In genomic region chr6:43509984-43510826, GRCh38 we compare ENCODE assay signal across 1 cellular context.
TF ChIP-seq lines count a peak whose summit lies in the region.

A gene with protein sequence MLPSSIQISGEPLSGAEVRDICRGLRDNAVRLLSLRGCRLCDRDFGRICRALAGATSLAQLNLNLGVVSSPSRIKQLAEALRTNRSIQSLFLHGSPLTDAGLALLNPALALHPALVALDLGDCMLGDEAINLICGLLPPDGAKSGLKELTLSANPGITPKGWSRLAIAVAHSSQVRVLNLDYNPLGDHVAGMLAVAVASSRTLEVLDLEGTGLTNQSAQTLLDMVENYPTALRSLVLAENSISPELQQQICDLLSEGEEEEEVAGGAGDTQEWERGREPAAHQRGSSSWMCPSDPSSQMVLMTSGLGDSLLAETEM (minus strand): TSS chr6:43510346. CDS start chr6:43509785, 561 bp downstream.

TF ChIP-seq in K562, 482 proteins besides CTCF, POLR2A, EP300 and RAD21 (continued from another document and continues in another):
- TF ChIP-seq, protein P1, sequence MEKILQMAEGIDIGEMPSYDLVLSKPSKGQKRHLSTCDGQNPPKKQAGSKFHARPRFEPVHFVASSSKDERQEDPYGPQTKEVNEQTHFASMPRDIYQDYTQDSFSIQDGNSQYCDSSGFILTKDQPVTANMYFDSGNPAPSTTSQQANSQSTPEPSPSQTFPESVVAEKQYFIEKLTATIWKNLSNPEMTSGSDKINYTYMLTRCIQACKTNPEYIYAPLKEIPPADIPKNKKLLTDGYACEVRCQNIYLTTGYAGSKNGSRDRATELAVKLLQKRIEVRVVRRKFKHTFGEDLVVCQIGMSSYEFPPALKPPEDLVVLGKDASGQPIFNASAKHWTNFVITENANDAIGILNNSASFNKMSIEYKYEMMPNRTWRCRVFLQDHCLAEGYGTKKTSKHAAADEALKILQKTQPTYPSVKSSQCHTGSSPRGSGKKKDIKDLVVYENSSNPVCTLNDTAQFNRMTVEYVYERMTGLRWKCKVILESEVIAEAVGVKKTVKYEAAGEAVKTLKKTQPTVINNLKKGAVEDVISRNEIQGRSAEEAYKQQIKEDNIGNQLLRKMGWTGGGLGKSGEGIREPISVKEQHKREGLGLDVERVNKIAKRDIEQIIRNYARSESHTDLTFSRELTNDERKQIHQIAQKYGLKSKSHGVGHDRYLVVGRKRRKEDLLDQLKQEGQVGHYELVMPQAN (IDR thresholded peaks at IDR 0.05; ENCODE audit: borderline replicate concordance): peak; percentile 59; the same call in 1 of the 2 replicates
- TF ChIP-seq CEBPG (CRISPR knock-in tag; IDR thresholded peaks at IDR 0.05) (no peak), CEBPG (tag; conservative IDR thresholded peaks at IDR 0.05 in 1 of 2, IDR thresholded peaks at IDR 0.05 in 1 of 2) (no peak), HOMEZ (CRISPR knock-in tag; IDR thresholded peaks at IDR 0.05) (no peak), SMC3 (conservative IDR thresholded peaks at IDR 0.05; ENCODE audit: insufficient read depth, low read depth, low read length) (no peak), NBN (IDR thresholded peaks at IDR 0.05; ENCODE audit: low read depth) (no peak), ZNF780A (CRISPR knock-in tag; IDR thresholded peaks at IDR 0.05) (no peak), SRSF3 (IDR thresholded peaks at IDR 0.05; ENCODE audit: insufficient read depth, low read length) (no peak), THRA (IDR thresholded peaks at IDR 0.05) (no peak), TBP (optimal IDR thresholded peaks at IDR 0.05; ENCODE audit: low read depth, low read length) (peak; percentile 19), E2F6 (IDR thresholded peaks at IDR 0.05; ENCODE audit: borderline replicate concordance in 1 of 2, extremely low read depth in 1 of 2, insufficient read depth in 1 of 2, insufficient read length in 1 of 2, low read depth in 1 of 2, low read length in 1 of 2, poor library complexity in 1 of 2, severe bottlenecking in 1 of 2) (no peak), ETS2 (tag; IDR thresholded peaks at IDR 0.05; ENCODE audit: borderline replicate concordance, poor library complexity, severe bottlenecking) (no peak), ZNF146 (CRISPR knock-in tag; IDR thresholded peaks at IDR 0.05; ENCODE audit: unreplicated experiment) (no peak), ARID3A (IDR thresholded peaks at IDR 0.05; ENCODE audit: borderline replicate concordance, low read depth, low read length) (no peak), ADNP (tag; IDR thresholded peaks at IDR 0.05) (no peak), ZZZ3 (IDR thresholded peaks at IDR 0.05) (no peak), XRCC4 (IDR thresholded peaks at IDR 0.05; ENCODE audit: extremely low read depth, insufficient read depth, insufficient read length) (no peak), ZNF311 (CRISPR knock-in tag; IDR thresholded peaks at IDR 0.05) (no peak), CBX8 (IDR thresholded peaks at IDR 0.05; ENCODE audit: borderline replicate concordance, extremely low read depth, low read depth, low read length, poor library complexity, severe bottlenecking) (no peak), MITF (IDR thresholded peaks at IDR 0.05) (no peak), ZNF174 (CRISPR knock-in tag; IDR thresholded peaks at IDR 0.05) (no peak), ZNF23 (CRISPR knock-in tag; IDR thresholded peaks at IDR 0.05) (no peak), MLX (CRISPR knock-in tag; conservative IDR thresholded peaks at IDR 0.05) (no peak), FOXA1 (IDR thresholded peaks at IDR 0.05; ENCODE audit: borderline replicate concordance) (no peak), CCNT2 (IDR thresholded peaks at IDR 0.05; ENCODE audit: borderline replicate concordance, extremely low read depth, insufficient read length, low read depth, low read length) (peak; percentile 60), ZSCAN29 (IDR thresholded peaks at IDR 0.05) (no peak), TCF7L2 (IDR thresholded peaks at IDR 0.05; ENCODE audit: low read depth, low read length) (no peak), EHMT2 (IDR thresholded peaks at IDR 0.05) (no peak), SUPT5H (IDR thresholded peaks at IDR 0.05) (peak; percentile 77), MEF2D (tag; conservative IDR thresholded peaks at IDR 0.05; ENCODE audit: low read depth) (no peak), MTA2 (IDR thresholded peaks at IDR 0.05; ENCODE audit: low read depth) (no peak), ZNF316 (IDR thresholded peaks at IDR 0.05) (no peak), HIVEP1 (CRISPR knock-in tag; IDR thresholded peaks at IDR 0.05) (no peak), CBFB (CRISPR knock-in tag; IDR thresholded peaks at IDR 0.05) (no peak), PHTF2 (CRISPR knock-in tag; IDR thresholded peaks at IDR 0.05) (no peak), PHF21A (IDR thresholded peaks at IDR 0.05; ENCODE audit: borderline replicate concordance, low read depth) (no peak), BCL6 (CRISPR knock-in tag; IDR thresholded peaks at IDR 0.05) (no peak), MLLT1 (IDR thresholded peaks at IDR 0.05) (no peak), SP2 (IDR thresholded peaks at IDR 0.05; ENCODE audit: extremely low read depth, low read depth, low read length, poor library complexity, severe bottlenecking) (no peak), ZNF197 (CRISPR knock-in tag; IDR thresholded peaks at IDR 0.05; ENCODE audit: low read depth) (no peak), SOX6 (IDR thresholded peaks at IDR 0.05) (0 out of 2 replicates have a peak, but pooled peaks have one; percentile 16), RBM39 (optimal IDR thresholded peaks at IDR 0.05; ENCODE audit: low read depth, low read length) (no peak), ZC3H8 (IDR thresholded peaks at IDR 0.05) (no peak), TGIF2 (CRISPR knock-in tag; IDR thresholded peaks at IDR 0.05) (no peak), PATZ1 (CRISPR knock-in tag; IDR thresholded peaks at IDR 0.05; ENCODE audit: borderline replicate concordance) (no peak), POLR2AphosphoS2 (IDR thresholded peaks at IDR 0.05; ENCODE audit: low read length) (peak; percentile 94), SP1 (CRISPR knock-in tag; IDR thresholded peaks at IDR 0.05) (peak; percentile 75), ZNF134 (CRISPR knock-in tag; conservative IDR thresholded peaks at IDR 0.05) (no peak), BRF1 (IDR thresholded peaks at IDR 0.05; ENCODE audit: borderline replicate concordance, extremely low read depth, insufficient read length) (no peak), DACH1 (IDR thresholded peaks at IDR 0.05; ENCODE audit: partially characterized antibody) (no peak), ZNF766 (CRISPR knock-in tag; conservative IDR thresholded peaks at IDR 0.05) (no peak)
- TF ChIP-seq, protein P2, sequence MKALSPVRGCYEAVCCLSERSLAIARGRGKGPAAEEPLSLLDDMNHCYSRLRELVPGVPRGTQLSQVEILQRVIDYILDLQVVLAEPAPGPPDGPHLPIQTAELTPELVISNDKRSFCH (CRISPR knock-in tag; IDR thresholded peaks at IDR 0.05): no peak
- TF ChIP-seq, protein P2 (tag; IDR thresholded peaks at IDR 0.05): no peak
- TF ChIP-seq, protein P3, sequence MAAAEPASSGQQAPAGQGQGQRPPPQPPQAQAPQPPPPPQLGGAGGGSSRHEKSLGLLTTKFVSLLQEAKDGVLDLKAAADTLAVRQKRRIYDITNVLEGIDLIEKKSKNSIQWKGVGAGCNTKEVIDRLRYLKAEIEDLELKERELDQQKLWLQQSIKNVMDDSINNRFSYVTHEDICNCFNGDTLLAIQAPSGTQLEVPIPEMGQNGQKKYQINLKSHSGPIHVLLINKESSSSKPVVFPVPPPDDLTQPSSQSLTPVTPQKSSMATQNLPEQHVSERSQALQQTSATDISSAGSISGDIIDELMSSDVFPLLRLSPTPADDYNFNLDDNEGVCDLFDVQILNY (CRISPR knock-in tag; IDR thresholded peaks at IDR 0.05): no peak
